In the genomic region with DNA sequence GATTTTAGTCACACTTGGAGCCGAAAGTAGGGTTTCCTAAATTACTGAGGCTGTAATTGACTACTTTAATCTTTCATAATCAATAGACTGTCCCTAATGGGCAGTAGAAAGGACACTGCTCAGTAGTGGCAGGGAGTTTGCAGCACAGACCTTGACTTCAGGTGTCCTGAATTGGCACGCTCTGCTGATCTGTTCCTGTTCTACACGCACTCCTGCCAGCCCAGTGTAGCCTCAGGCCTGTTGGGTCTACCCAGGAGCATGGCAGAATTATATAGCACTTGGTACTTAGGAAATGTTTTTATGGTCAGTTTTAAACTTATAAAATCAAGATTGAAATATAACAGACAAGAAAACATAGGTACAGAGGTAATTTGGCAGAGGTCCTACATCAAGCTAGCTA, we compare ENCODE assay signal across 1 cellular context.
TF ChIP-seq lines count a peak whose summit lies in the region.

No MANE protein-coding gene starts in this region.

TF ChIP-seq in WTC11, 78 proteins besides CTCF, POLR2A, EP300 and RAD21 (continued from another document):
- TF ChIP-seq, protein P1, sequence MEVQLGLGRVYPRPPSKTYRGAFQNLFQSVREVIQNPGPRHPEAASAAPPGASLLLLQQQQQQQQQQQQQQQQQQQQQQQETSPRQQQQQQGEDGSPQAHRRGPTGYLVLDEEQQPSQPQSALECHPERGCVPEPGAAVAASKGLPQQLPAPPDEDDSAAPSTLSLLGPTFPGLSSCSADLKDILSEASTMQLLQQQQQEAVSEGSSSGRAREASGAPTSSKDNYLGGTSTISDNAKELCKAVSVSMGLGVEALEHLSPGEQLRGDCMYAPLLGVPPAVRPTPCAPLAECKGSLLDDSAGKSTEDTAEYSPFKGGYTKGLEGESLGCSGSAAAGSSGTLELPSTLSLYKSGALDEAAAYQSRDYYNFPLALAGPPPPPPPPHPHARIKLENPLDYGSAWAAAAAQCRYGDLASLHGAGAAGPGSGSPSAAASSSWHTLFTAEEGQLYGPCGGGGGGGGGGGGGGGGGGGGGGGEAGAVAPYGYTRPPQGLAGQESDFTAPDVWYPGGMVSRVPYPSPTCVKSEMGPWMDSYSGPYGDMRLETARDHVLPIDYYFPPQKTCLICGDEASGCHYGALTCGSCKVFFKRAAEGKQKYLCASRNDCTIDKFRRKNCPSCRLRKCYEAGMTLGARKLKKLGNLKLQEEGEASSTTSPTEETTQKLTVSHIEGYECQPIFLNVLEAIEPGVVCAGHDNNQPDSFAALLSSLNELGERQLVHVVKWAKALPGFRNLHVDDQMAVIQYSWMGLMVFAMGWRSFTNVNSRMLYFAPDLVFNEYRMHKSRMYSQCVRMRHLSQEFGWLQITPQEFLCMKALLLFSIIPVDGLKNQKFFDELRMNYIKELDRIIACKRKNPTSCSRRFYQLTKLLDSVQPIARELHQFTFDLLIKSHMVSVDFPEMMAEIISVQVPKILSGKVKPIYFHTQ (CRISPR knock-in tag; IDR thresholded peaks at IDR 0.05): no peak
- TF ChIP-seq ZNF263 (CRISPR knock-in tag; IDR thresholded peaks at IDR 0.05; ENCODE audit: low read depth) (no peak), KAT7 (CRISPR knock-in tag; IDR thresholded peaks at IDR 0.05; ENCODE audit: borderline replicate concordance) (no peak), ZNF416 (CRISPR knock-in tag; IDR thresholded peaks at IDR 0.05) (no peak), SMAD4 (CRISPR knock-in tag; IDR thresholded peaks at IDR 0.05) (no peak), ZNF423 (CRISPR knock-in tag; IDR thresholded peaks at IDR 0.05) (no peak), FOXJ3 (CRISPR knock-in tag; IDR thresholded peaks at IDR 0.05; ENCODE audit: borderline replicate concordance) (no peak), CBFB (CRISPR knock-in tag; IDR thresholded peaks at IDR 0.05; ENCODE audit: low read depth) (no peak), SP1 (CRISPR knock-in tag; conservative IDR thresholded peaks at IDR 0.05) (no peak)
- TF ChIP-seq, protein P2, sequence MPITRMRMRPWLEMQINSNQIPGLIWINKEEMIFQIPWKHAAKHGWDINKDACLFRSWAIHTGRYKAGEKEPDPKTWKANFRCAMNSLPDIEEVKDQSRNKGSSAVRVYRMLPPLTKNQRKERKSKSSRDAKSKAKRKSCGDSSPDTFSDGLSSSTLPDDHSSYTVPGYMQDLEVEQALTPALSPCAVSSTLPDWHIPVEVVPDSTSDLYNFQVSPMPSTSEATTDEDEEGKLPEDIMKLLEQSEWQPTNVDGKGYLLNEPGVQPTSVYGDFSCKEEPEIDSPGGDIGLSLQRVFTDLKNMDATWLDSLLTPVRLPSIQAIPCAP (CRISPR knock-in tag; IDR thresholded peaks at IDR 0.05): no peak
- TF ChIP-seq, protein P3, sequence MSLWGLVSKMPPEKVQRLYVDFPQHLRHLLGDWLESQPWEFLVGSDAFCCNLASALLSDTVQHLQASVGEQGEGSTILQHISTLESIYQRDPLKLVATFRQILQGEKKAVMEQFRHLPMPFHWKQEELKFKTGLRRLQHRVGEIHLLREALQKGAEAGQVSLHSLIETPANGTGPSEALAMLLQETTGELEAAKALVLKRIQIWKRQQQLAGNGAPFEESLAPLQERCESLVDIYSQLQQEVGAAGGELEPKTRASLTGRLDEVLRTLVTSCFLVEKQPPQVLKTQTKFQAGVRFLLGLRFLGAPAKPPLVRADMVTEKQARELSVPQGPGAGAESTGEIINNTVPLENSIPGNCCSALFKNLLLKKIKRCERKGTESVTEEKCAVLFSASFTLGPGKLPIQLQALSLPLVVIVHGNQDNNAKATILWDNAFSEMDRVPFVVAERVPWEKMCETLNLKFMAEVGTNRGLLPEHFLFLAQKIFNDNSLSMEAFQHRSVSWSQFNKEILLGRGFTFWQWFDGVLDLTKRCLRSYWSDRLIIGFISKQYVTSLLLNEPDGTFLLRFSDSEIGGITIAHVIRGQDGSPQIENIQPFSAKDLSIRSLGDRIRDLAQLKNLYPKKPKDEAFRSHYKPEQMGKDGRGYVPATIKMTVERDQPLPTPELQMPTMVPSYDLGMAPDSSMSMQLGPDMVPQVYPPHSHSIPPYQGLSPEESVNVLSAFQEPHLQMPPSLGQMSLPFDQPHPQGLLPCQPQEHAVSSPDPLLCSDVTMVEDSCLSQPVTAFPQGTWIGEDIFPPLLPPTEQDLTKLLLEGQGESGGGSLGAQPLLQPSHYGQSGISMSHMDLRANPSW (CRISPR knock-in tag; conservative IDR thresholded peaks at IDR 0.05; ENCODE audit: low read depth): no peak
- TF ChIP-seq, protein P4, sequence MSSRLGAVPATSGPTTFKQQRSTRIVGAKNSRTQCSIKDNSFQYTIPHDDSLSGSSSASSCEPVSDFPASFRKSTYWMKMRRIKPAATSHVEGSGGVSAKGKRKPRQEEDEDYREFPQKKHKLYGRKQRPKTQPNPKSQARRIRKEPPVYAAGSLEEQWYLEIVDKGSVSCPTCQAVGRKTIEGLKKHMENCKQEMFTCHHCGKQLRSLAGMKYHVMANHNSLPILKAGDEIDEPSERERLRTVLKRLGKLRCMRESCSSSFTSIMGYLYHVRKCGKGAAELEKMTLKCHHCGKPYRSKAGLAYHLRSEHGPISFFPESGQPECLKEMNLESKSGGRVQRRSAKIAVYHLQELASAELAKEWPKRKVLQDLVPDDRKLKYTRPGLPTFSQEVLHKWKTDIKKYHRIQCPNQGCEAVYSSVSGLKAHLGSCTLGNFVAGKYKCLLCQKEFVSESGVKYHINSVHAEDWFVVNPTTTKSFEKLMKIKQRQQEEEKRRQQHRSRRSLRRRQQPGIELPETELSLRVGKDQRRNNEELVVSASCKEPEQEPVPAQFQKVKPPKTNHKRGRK (CRISPR knock-in tag; IDR thresholded peaks at IDR 0.05; ENCODE audit: borderline replicate concordance): no peak
- TF ChIP-seq, protein P5, sequence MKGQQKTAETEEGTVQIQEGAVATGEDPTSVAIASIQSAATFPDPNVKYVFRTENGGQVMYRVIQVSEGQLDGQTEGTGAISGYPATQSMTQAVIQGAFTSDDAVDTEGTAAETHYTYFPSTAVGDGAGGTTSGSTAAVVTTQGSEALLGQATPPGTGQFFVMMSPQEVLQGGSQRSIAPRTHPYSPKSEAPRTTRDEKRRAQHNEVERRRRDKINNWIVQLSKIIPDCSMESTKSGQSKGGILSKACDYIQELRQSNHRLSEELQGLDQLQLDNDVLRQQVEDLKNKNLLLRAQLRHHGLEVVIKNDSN (CRISPR knock-in tag; IDR thresholded peaks at IDR 0.05): no peak
- TF ChIP-seq, protein P6, sequence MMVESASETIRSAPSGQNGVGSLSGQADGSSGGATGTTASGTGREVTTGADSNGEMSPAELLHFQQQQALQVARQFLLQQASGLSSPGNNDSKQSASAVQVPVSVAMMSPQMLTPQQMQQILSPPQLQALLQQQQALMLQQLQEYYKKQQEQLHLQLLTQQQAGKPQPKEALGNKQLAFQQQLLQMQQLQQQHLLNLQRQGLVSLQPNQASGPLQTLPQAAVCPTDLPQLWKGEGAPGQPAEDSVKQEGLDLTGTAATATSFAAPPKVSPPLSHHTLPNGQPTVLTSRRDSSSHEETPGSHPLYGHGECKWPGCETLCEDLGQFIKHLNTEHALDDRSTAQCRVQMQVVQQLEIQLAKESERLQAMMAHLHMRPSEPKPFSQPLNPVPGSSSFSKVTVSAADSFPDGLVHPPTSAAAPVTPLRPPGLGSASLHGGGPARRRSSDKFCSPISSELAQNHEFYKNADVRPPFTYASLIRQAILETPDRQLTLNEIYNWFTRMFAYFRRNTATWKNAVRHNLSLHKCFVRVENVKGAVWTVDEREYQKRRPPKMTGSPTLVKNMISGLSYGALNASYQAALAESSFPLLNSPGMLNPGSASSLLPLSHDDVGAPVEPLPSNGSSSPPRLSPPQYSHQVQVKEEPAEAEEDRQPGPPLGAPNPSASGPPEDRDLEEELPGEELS (CRISPR knock-in tag; IDR thresholded peaks at IDR 0.05): no peak
